ENCODE assay signal across 17 cellular contexts in the genomic region with DNA sequence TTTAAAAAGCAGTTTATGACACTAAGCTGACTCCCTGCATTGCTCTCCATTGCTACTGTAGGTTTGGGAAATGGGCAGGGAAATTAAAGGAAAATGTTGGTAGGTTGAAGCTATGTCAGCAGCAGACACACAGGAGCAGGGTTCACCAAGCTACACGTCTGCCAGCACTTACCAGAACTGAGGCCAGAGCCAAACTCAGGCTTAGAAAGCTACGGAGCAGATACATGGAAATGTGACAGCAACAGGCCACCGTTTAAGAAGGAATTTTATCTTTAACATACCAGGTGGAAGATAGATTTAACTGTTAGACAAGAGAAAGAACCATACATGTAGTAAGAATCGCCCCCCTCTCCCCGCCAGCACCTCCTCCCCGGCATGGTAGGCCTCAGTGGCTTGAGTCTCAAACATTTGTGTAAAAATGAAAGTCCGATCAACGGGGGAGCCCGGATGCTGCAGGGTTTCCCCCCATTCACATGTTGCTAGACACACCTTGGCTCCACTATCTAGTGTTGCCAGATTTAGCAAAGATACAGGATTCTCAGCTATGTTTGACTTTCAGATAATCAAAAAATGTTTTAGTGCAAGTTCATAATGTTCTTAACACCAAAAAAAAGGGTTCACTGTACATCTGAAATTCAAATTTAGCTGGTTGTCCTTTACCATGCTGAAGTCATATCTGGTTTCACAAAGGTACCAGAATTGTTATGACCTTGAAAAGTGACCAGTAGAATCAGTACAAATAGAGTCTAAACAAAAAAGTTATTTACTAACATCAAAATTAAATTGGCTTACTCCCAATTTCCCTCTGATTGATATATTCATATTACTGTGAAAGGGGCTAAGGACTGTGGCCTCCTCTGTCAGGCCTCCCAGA. TPM values are rescaled to one million over a fixed set of nuclear protein-coding genes. Genes with fewer than 3 reads are reported as not detected.
DNase-seq lines count a peak whose midpoint lies in the region; ATAC-seq and TF ChIP-seq lines count a peak whose summit lies in the region.
"Had no signal": no experiment of that assay in that cellular context is flagged by ENCODE, and none has a peak within 500 bp of the region (broad histone marks: within the 10 kb centered on the region; RNA-seq: fewer than 3 reads in every experiment).

No MANE protein-coding gene starts in this region.

- H3K9me3 ChIP-seq in osteoblast (ENCODE audit: low read depth, low read length): no peaks in the 10 kb centered on the region
- H3K9me3 ChIP-seq: transverse colon had no signal

- H3K36me3 ChIP-seq in osteoblast (ENCODE audit: insufficient read depth, low read length): no peaks in the 10 kb centered on the region
- H3K36me3 ChIP-seq: transverse colon had no signal

- no peak overlapping the region for H3K27ac ChIP-seq in osteoblast (ENCODE audit: low read depth, low read length)
- H3K27ac ChIP-seq: foreskin keratinocyte, transverse colon had no signal

- TF ChIP-seq CTCF in GM13976 (IDR thresholded peaks at IDR 0.05; ENCODE audit: borderline replicate concordance, control extremely low read depth, extremely low read depth, insufficient read depth, missing control alignments) (no peak), osteoblast (IDR thresholded peaks at IDR 0.05; ENCODE audit: extremely low read depth, low read depth, low read length) (no peak)

- H4K20me1 ChIP-seq in osteoblast (ENCODE audit: insufficient read depth, low read length): no peaks in the 10 kb centered on the region

- H3K4me2 ChIP-seq in osteoblast (ENCODE audit: insufficient read depth, low read length): no peak overlapping the region

- ATAC-seq in GM19397 (IDR thresholded peaks at IDR 0.05; ENCODE audit: unreplicated experiment) (peak; percentile 94), HG02763 (IDR thresholded peaks at IDR 0.05; ENCODE audit: unreplicated experiment) (peak; percentile 63), HG03457 (IDR thresholded peaks at IDR 0.05; ENCODE audit: unreplicated experiment) (peak; percentile 83)
- ATAC-seq: activated CD4-positive, alpha-beta T cell treated with anti-CD3 and anti-CD28 coated beads for 36 hours; foreskin keratinocyte; natural killer cell treated with Interleukin-12 subunit alpha and Interleukin-12 subunit beta and Interleukin-15 and Interleukin-18, amount 100 ng/mL, for 72 hours had no signal

- H2AFZ ChIP-seq in osteoblast (ENCODE audit: low read length): no peak overlapping the region

- DNase-seq in GM13976 (ENCODE audit: low spot score): peak; percentile 73
- DNase-seq in hippocampal formation (lab: John Stamatoyannopoulos, UW): no peak
- DNase-seq in activated CD4-positive, alpha-beta T cell treated with anti-CD3 and anti-CD28 coated beads for 4 hours: no peak
- no peak for DNase-seq in erythroblast (lab: John Stamatoyannopoulos, UW)
- no peak for DNase-seq in osteoblast (ENCODE audit: insufficient read length, low spot score, missing footprints)
- DNase-seq: activated CD4-positive, alpha-beta T cell treated with anti-CD3 and anti-CD28 coated beads for 36 hours; foreskin keratinocyte; NK-92 treated with Interleukin-12 subunit alpha and Interleukin-12 subunit beta, amount 100 ng/mL, for 24 hours; transverse colon had no signal

- no peaks in the 10 kb centered on the region for H3K4me1 ChIP-seq in osteoblast (ENCODE audit: insufficient read depth, low read length)
- H3K4me1 ChIP-seq: foreskin keratinocyte, transverse colon had no signal

- in situ Hi-C loops in GM13976 (cut with MboI; ENCODE audit: low sequenced_read_pairs, unreplicated experiment): loop anchor here (10.0 kb wide), 1 partner anchor 57 kb away; no protein-coding TSS in a partner anchor

- H3K4me3 ChIP-seq in osteoblast (ENCODE audit: insufficient read depth, low read length): no peak overlapping the region
- H3K4me3 ChIP-seq: transverse colon had no signal

- no peak for TF ChIP-seq POLR2A in erythroblast (IDR thresholded peaks at IDR 0.05; ENCODE audit: low read length)

- H3K27me3 ChIP-seq in osteoblast (ENCODE audit: insufficient read depth, low read length): no peaks in the 10 kb centered on the region
- H3K27me3 ChIP-seq: foreskin keratinocyte, transverse colon had no signal

- H3K79me2 ChIP-seq in osteoblast (ENCODE audit: insufficient read depth, low read length): no peaks in the 10 kb centered on the region

RNA-seq across cellular contexts. Expression of gene OR2T11, which starts 6.7 kb away (rescaled TPM):
- not detected in 2 replicates for total RNA-seq in osteoblast
- total RNA-seq: activated CD4-positive, alpha-beta T cell treated with anti-CD3 and anti-CD28 coated beads for 36 hours; activated T-helper 1 cell treated with anti-CD3 and anti-CD28 coated beads, Interleukin-12 subunit alpha, Interleukin-12 subunit beta, Interleukin-2, Interleukin-4 antibody, amounts not matched to agents 30 ng/mL and 10 ng/mL and 1 ng/mL, durations not matched to agents 14 hours and 24 hours and 36 hours; astrocyte; foreskin keratinocyte; kidney epithelial cell; natural killer cell treated with Interleukin-12 subunit alpha and Interleukin-12 subunit beta and Interleukin-15 and Interleukin-18, amount 100 ng/mL, for 72 hours; skeletal muscle tissue; transverse colon had no signal

RNA-seq across cellular contexts. Expression of gene OR2T35, which starts 16.9 kb away (rescaled TPM):
- total RNA-seq in osteoblast: not detected in 2 replicates
- total RNA-seq: activated CD4-positive, alpha-beta T cell treated with anti-CD3 and anti-CD28 coated beads for 36 hours; activated T-helper 1 cell treated with anti-CD3 and anti-CD28 coated beads, Interleukin-12 subunit alpha, Interleukin-12 subunit beta, Interleukin-2, Interleukin-4 antibody, amounts not matched to agents 30 ng/mL and 10 ng/mL and 1 ng/mL, durations not matched to agents 14 hours and 24 hours and 36 hours; astrocyte; foreskin keratinocyte; kidney epithelial cell; natural killer cell treated with Interleukin-12 subunit alpha and Interleukin-12 subunit beta and Interleukin-15 and Interleukin-18, amount 100 ng/mL, for 72 hours; skeletal muscle tissue; transverse colon had no signal

RNA-seq across cellular contexts. Expression of gene OR2T27, which starts 27.1 kb away (rescaled TPM):
- total RNA-seq in osteoblast: not detected in 2 replicates
- total RNA-seq: activated CD4-positive, alpha-beta T cell treated with anti-CD3 and anti-CD28 coated beads for 36 hours; activated T-helper 1 cell treated with anti-CD3 and anti-CD28 coated beads, Interleukin-12 subunit alpha, Interleukin-12 subunit beta, Interleukin-2, Interleukin-4 antibody, amounts not matched to agents 30 ng/mL and 10 ng/mL and 1 ng/mL, durations not matched to agents 14 hours and 24 hours and 36 hours; astrocyte; foreskin keratinocyte; kidney epithelial cell; natural killer cell treated with Interleukin-12 subunit alpha and Interleukin-12 subunit beta and Interleukin-15 and Interleukin-18, amount 100 ng/mL, for 72 hours; skeletal muscle tissue; transverse colon had no signal

RNA-seq across cellular contexts. Expression of gene OR2T10, which starts 30.7 kb away (rescaled TPM):
- not detected in 2 replicates for total RNA-seq in osteoblast
- total RNA-seq: activated CD4-positive, alpha-beta T cell treated with anti-CD3 and anti-CD28 coated beads for 36 hours; activated T-helper 1 cell treated with anti-CD3 and anti-CD28 coated beads, Interleukin-12 subunit alpha, Interleukin-12 subunit beta, Interleukin-2, Interleukin-4 antibody, amounts not matched to agents 30 ng/mL and 10 ng/mL and 1 ng/mL, durations not matched to agents 14 hours and 24 hours and 36 hours; astrocyte; foreskin keratinocyte; kidney epithelial cell; natural killer cell treated with Interleukin-12 subunit alpha and Interleukin-12 subunit beta and Interleukin-15 and Interleukin-18, amount 100 ng/mL, for 72 hours; skeletal muscle tissue; transverse colon had no signal

RNA-seq across cellular contexts. Expression of gene OR2T34, which starts 53.7 kb away (rescaled TPM):
- total RNA-seq in osteoblast: not detected in 2 replicates
- total RNA-seq: activated CD4-positive, alpha-beta T cell treated with anti-CD3 and anti-CD28 coated beads for 36 hours; activated T-helper 1 cell treated with anti-CD3 and anti-CD28 coated beads, Interleukin-12 subunit alpha, Interleukin-12 subunit beta, Interleukin-2, Interleukin-4 antibody, amounts not matched to agents 30 ng/mL and 10 ng/mL and 1 ng/mL, durations not matched to agents 14 hours and 24 hours and 36 hours; astrocyte; foreskin keratinocyte; kidney epithelial cell; natural killer cell treated with Interleukin-12 subunit alpha and Interleukin-12 subunit beta and Interleukin-15 and Interleukin-18, amount 100 ng/mL, for 72 hours; skeletal muscle tissue; transverse colon had no signal
